Comparison of ENCODE assay signal across 14 cellular contexts in genomic region chr1:208234721-208235120, GRCh38. TPM values are rescaled to one million over a fixed set of nuclear protein-coding genes. Genes with fewer than 3 reads are reported as not detected.
DNase-seq lines count a peak whose midpoint lies in the region; ATAC-seq and TF ChIP-seq lines count a peak whose summit lies in the region.
"Had no signal": no experiment of that assay in that cellular context is flagged by ENCODE, and none has a peak within 500 bp of the region (broad histone marks: within the 10 kb centered on the region; RNA-seq: fewer than 3 reads in every experiment).

No MANE protein-coding gene starts in this region.

- no peak for TF ChIP-seq EP300 in SK-N-SH (IDR thresholded peaks at IDR 0.05; ENCODE audit: borderline replicate concordance in 1 of 2, low read depth in 1 of 2, low read length in 1 of 2)

- H3K9me3 ChIP-seq in SK-N-SH: no peaks in the 10 kb centered on the region
- no peaks in the 10 kb centered on the region for H3K9me3 ChIP-seq in body of pancreas
- no peaks in the 10 kb centered on the region for H3K9me3 ChIP-seq in muscle layer of duodenum (ENCODE audit: control insufficient read depth in 1 of 2, low read length in 2 of 2)
- H3K9me3 ChIP-seq in upper lobe of right lung: no peaks in the 10 kb centered on the region
- H3K9me3 ChIP-seq: heart left ventricle had no signal

- ATAC-seq in SK-N-SH treated with all-trans-retinoic acid at 6 μM for 48 hours (no peak), body of pancreas (no peak), upper lobe of right lung (peak; percentile 12), HG02571 (IDR thresholded peaks at IDR 0.05; ENCODE audit: unreplicated experiment) (no peak)
- ATAC-seq: heart left ventricle had no signal

- no peak for TF ChIP-seq RAD21 in SK-N-SH (IDR thresholded peaks at IDR 0.05; ENCODE audit: low read length)

- POLR2A ChIA-PET in SK-N-SH (lab: Yijun Ruan, JAX): no interaction called here

- H3K27ac ChIP-seq in SK-N-SH (ENCODE audit: low read depth in 2 of 2, low read length in 1 of 2): 0 out of 4 replicates have a peak overlapping the region, but pooled peaks of 1 of the 2 experiments have one; percentile 1
- peak overlapping the region; percentile 59 to 73 (median 70) for H3K27ac ChIP-seq in body of pancreas
- H3K27ac ChIP-seq in muscle layer of duodenum (ENCODE audit: low read length): peak overlapping the region; percentile 74
- H3K27ac ChIP-seq in upper lobe of right lung: peak overlapping the region; percentile 68
- H3K27ac ChIP-seq: KMS-11 had no signal

- no peak overlapping the region for H3K9ac ChIP-seq in SK-N-SH
- H3K9ac ChIP-seq: KMS-11 had no signal

- peaks cover 100% of the 10 kb centered on the region for H3K79me2 ChIP-seq in SK-N-SH (ENCODE audit: insufficient read depth)

- no peaks in the 10 kb centered on the region for H3K9me2 ChIP-seq in SK-N-SH

- H4K20me1 ChIP-seq in SK-N-SH (ENCODE audit: insufficient read depth): no peaks in the 10 kb centered on the region; the same call in 1 of the 2 replicates

- peaks cover 33 to 55% of the 10 kb centered on the region in 2 experiments for H3K4me1 ChIP-seq in SK-N-SH (ENCODE audit: control insufficient read depth in 1 of 2, insufficient read depth in 2 of 2, low read depth in 1 of 2, low read length in 1 of 2)
- peaks cover 100% of the 10 kb centered on the region for H3K4me1 ChIP-seq in body of pancreas
- peaks cover 32 to 73% of the 10 kb centered on the region in 2 donors for H3K4me1 ChIP-seq in muscle layer of duodenum (ENCODE audit: control insufficient read depth in 1 of 2, insufficient read depth in 2 of 2, low read length in 2 of 2)
- H3K4me1 ChIP-seq in upper lobe of right lung: peaks cover 96% of the 10 kb centered on the region

- peaks cover 17% of the 10 kb centered on the region for H3F3A ChIP-seq in SK-N-SH (replicated peaks; ENCODE audit: insufficient read depth)

- H3K4me3 ChIP-seq in SK-N-SH (ENCODE audit: low read depth in 2 of 2, low read length in 1 of 2): no peak overlapping the region
- H3K4me3 ChIP-seq in body of pancreas: no peak overlapping the region
- no peak overlapping the region for H3K4me3 ChIP-seq in muscle layer of duodenum (ENCODE audit: low read depth in 1 of 2, low read length in 2 of 2)
- H3K4me3 ChIP-seq in upper lobe of right lung: no peak overlapping the region
- H3K4me3 ChIP-seq: heart left ventricle had no signal

- DNase-seq in SK-N-SH: no peak
- peak in 1 of 4 donors; percentile 70 for DNase-seq in body of pancreas
- DNase-seq in upper lobe of right lung: no peak
- DNase-seq in glomerular visceral epithelial cell (ENCODE audit: extremely low spot score): no peak
- no peak for DNase-seq in stimulated activated CD4-positive, alpha-beta T cell treated with anti-CD3 and anti-CD28 coated beads, Interleukin-12 subunit alpha, Interleukin-12 subunit beta, amount 100 ng/mL, for 4 hours
- DNase-seq: ACHN; activated CD4-positive, alpha-beta memory T cell treated with anti-CD3 and anti-CD28 coated beads for 36 hours; aorta; heart left ventricle; NCI-H2171 treated with DMSO at 0.1 percent for 48 hours had no signal

- TF ChIP-seq CTCF in SK-N-SH (IDR thresholded peaks at IDR 0.05) (no peak), body of pancreas (IDR thresholded peaks at IDR 0.05) (no peak), upper lobe of right lung (IDR thresholded peaks at IDR 0.05) (no peak)

- 94% methylated on average over 5 of the region's 5 CpGs for WGBS in SK-N-SH (ENCODE audit: low lambda C conversion rate)
- WGBS in body of pancreas, 2 donors: 52 to 64% methylated on average over 5 of the region's 5 CpGs

- H3K27me3 ChIP-seq in SK-N-SH (ENCODE audit: insufficient read depth) (no peaks in the 10 kb centered on the region), body of pancreas (no peaks in the 10 kb centered on the region), muscle layer of duodenum (ENCODE audit: low read depth, low read length) (no peaks in the 10 kb centered on the region), upper lobe of right lung (no peaks in the 10 kb centered on the region)

- 0 out of 2 replicates have a peak overlapping the region, but pooled peaks have one; percentile 49 for H3K4me2 ChIP-seq in SK-N-SH
- H3K4me2 ChIP-seq: KMS-11 had no signal

- no peak overlapping the region for H2AFZ ChIP-seq in SK-N-SH (ENCODE audit: low read depth)

- intact Hi-C loops in body of pancreas (cut with DNase I): no loop called here
- intact Hi-C loops in upper lobe of right lung (cut with DNase I): no loop called here

- CTCF ChIA-PET in SK-N-SH (lab: Yijun Ruan, JAX): interaction anchor here (0.6 to 19.9 kb wide), 7 partner anchors 10 to 302 kb away, joined by 3 to 579 read pairs (median 5); partner anchors contain the start of gene PLXNA2

- peaks cover 10 to 28% of the 10 kb centered on the region in 2 experiments for H3K36me3 ChIP-seq in SK-N-SH (replicated peaks in 1 of 2; ENCODE audit: control insufficient read depth in 1 of 2, insufficient read depth in 2 of 2, low read length in 1 of 2)
- H3K36me3 ChIP-seq in body of pancreas (replicated peaks in 1 of 2; ENCODE audit: insufficient read depth in 1 of 2, low read depth in 2 of 2): no peaks in the 10 kb centered on the region
- no peaks in the 10 kb centered on the region for H3K36me3 ChIP-seq in muscle layer of duodenum (ENCODE audit: control insufficient read depth in 1 of 2, insufficient read depth in 2 of 2, low read length in 2 of 2)
- H3K36me3 ChIP-seq in upper lobe of right lung: peaks cover 6% of the 10 kb centered on the region

- TF ChIP-seq POLR2A in body of pancreas (IDR thresholded peaks at IDR 0.05): no peak

TF ChIP-seq in SK-N-SH, 30 proteins besides CTCF, POLR2A, EP300 and RAD21:
- TF ChIP-seq FOXJ3 (CRISPR knock-in tag; IDR thresholded peaks at IDR 0.05) (no peak), TAF1 (IDR thresholded peaks at IDR 0.05; ENCODE audit: borderline replicate concordance, low read depth, low read length) (no peak), TEAD4 (IDR thresholded peaks at IDR 0.05; ENCODE audit: borderline replicate concordance, insufficient read depth) (no peak)

TF ChIP-seq in SK-N-SH treated with all-trans-retinoic acid at 6 μM for 48 hours, 23 proteins besides CTCF, POLR2A, EP300 and RAD21 (continues in another document):
- no peak for TF ChIP-seq SNAI2 (CRISPR knock-in tag; IDR thresholded peaks at IDR 0.05)
- no peak for TF ChIP-seq ZNF565 (CRISPR knock-in tag; conservative IDR thresholded peaks at IDR 0.05; ENCODE audit: low read depth)
- TF ChIP-seq ZFP30 (CRISPR knock-in tag; IDR thresholded peaks at IDR 0.05): no peak
- TF ChIP-seq ZNF8 (CRISPR knock-in tag; IDR thresholded peaks at IDR 0.05): no peak
- TF ChIP-seq ZFP3 (CRISPR knock-in tag; IDR thresholded peaks at IDR 0.05): no peak
- TF ChIP-seq TOX (CRISPR knock-in tag; IDR thresholded peaks at IDR 0.05; ENCODE audit: borderline replicate concordance): no peak
- no peak for TF ChIP-seq ISL1 (CRISPR knock-in tag; IDR thresholded peaks at IDR 0.05)
- TF ChIP-seq GLIS3 (CRISPR knock-in tag; IDR thresholded peaks at IDR 0.05): no peak
- no peak for TF ChIP-seq OSR1 (CRISPR knock-in tag; IDR thresholded peaks at IDR 0.05)
- TF ChIP-seq CSRNP3 (CRISPR knock-in tag; IDR thresholded peaks at IDR 0.05): no peak
- TF ChIP-seq TCF4 (CRISPR knock-in tag; IDR thresholded peaks at IDR 0.05; ENCODE audit: borderline replicate concordance): no peak
- no peak for TF ChIP-seq TSHZ2 (CRISPR knock-in tag; IDR thresholded peaks at IDR 0.05)
- TF ChIP-seq ZNF70 (CRISPR knock-in tag; IDR thresholded peaks at IDR 0.05): no peak

RNA-seq across cellular contexts. Expression of gene PLXNA2, which starts 9.5 kb away (rescaled TPM):
- polyA plus RNA-seq in SK-N-SH (2012; rRNA removed): 7.3 and 8.5 TPM in 2 replicates
- polyA plus RNA-seq in SK-N-SH (2012; cell fraction: cytosol; rRNA removed): 3.9 and 6.2 TPM in 2 replicates
- polyA plus RNA-seq in SK-N-SH (2012; cell fraction: nucleus; rRNA removed): 31.0 and 36.0 TPM in 2 replicates
- total RNA-seq in body of pancreas (10 to 100 TPM; 44.5 to 51.6 TPM), upper lobe of right lung (98.5 TPM)
